Comparison of ENCODE assay signal across 12 cellular contexts in genomic region chr1:65948609-65949229, GRCh38.
A peak's percentile ranks its signal among the peaks of the same experiment; 100 is the strongest.
DNase-seq lines count a peak whose midpoint lies in the region; ATAC-seq lines count a peak whose summit lies in the region.
"Had no signal": no experiment of that assay in that cellular context is flagged by ENCODE, and none has a peak within 500 bp of the region (broad histone marks: within the 10 kb centered on the region; RNA-seq: fewer than 3 reads in every experiment).

No MANE protein-coding gene starts in this region.

- no peak overlapping the region for H3K4me2 ChIP-seq in GM23248 (ENCODE audit: unreplicated experiment)

- H3K27me3 ChIP-seq in GM23248 (replicated peaks; ENCODE audit: insufficient read depth) (no peaks in the 10 kb centered on the region), right cardiac atrium (ENCODE audit: control insufficient read depth, insufficient read depth) (no peaks in the 10 kb centered on the region)

- ATAC-seq in right cardiac atrium, result peak; percentile 85 to 87
- ATAC-seq in HG02938 (IDR thresholded peaks at IDR 0.05; ENCODE audit: unreplicated experiment), result no peak
- no peak for ATAC-seq in HG03439 (IDR thresholded peaks at IDR 0.05; ENCODE audit: unreplicated experiment)

- peaks cover 4% of the 10 kb centered on the region; the same call in 1 of the 2 replicates for H3F3A ChIP-seq in GM23248 (ENCODE audit: insufficient read depth)

- H3K9me3 ChIP-seq in GM23248 (ENCODE audit: low read depth) (no peaks in the 10 kb centered on the region), right cardiac atrium (ENCODE audit: control insufficient read depth, low read length) (no peaks in the 10 kb centered on the region)
- H3K9me3 ChIP-seq: Caco-2 had no signal

- H3K36me3 ChIP-seq in GM23248 (ENCODE audit: low read depth), result no peaks in the 10 kb centered on the region

- 58 to 59% methylated on average over 7 of the region's 7 CpGs for WGBS in GM23248 (ENCODE audit: low coverage in 1 of 2, low lambda C conversion rate in 2 of 2, missing lambda C conversion rate in 2 of 2), 2 experiments
- WGBS in right cardiac atrium, result 76% methylated on average over 7 of the region's 7 CpGs

- H3K4me1 ChIP-seq in GM23248 (ENCODE audit: insufficient read depth) (peaks cover 26% of the 10 kb centered on the region), right cardiac atrium (ENCODE audit: control insufficient read depth, insufficient read depth, low read length) (no peaks in the 10 kb centered on the region)
- H3K4me1 ChIP-seq: Caco-2 had no signal

- H3K9me2 ChIP-seq in GM23248 (ENCODE audit: insufficient read depth), result no peaks in the 10 kb centered on the region

- H4K20me1 ChIP-seq in GM23248 (ENCODE audit: insufficient read depth), result no peaks in the 10 kb centered on the region

- in situ Hi-C loops in GM23248 (cut with MboI) (loop anchor here (10.0 to 25.0 kb wide), 2 partner anchors 234 to 711 kb away; no protein-coding TSS in a partner anchor), SK-MEL-5 (cut with HindIII; ENCODE audit: low pct_unique_long_range_greater_than_20kb, low sequenced_read_pairs) (no loop called here)

- H3K4me3 ChIP-seq in GM23248 (no peak overlapping the region), right cardiac atrium (ENCODE audit: low read length) (no peak overlapping the region)

- DNase-seq in A172 (ENCODE audit: low spot score) (peak; percentile 3), GM23248 (peak; percentile 79), SK-MEL-5 (ENCODE audit: low read depth, low spot score) (peak; percentile 79), right cardiac atrium (peak in 1 of 3 donors; percentile 16), ureter (ENCODE audit: low spot score) (no peak)
- no peak for DNase-seq in stimulated activated CD4-positive, alpha-beta T cell treated with anti-CD3 and anti-CD28 coated beads, Interleukin-15, amount 100 ng/mL, for 24 hours
- DNase-seq: activated gamma-delta T cell; Caco-2; NCI-H69; stimulated activated CD4-positive, alpha-beta T cell treated with anti-CD3 and anti-CD28 coated beads, Interleukin-2, amount 100 ng/mL, for 48 hours had no signal

- H3K79me2 ChIP-seq in GM23248 (ENCODE audit: insufficient read depth), result no peaks in the 10 kb centered on the region

- H3K9ac ChIP-seq in GM23248, result no peak overlapping the region

- intact Hi-C loops in right cardiac atrium (cut with DNase I), result no loop called here

- H3K27ac ChIP-seq in GM23248, result no peak overlapping the region
- H3K27ac ChIP-seq in right cardiac atrium (ENCODE audit: low read length), result peak overlapping the region; percentile 42

- no peak overlapping the region for H2AFZ ChIP-seq in GM23248

Comparison
In these comparisons a context has a peak if more than half of its experiments do, and no peak if none do; other contexts are left out.
1. DNase-seq: peak in A172 (single experiment), GM23248 (single experiment) and SK-MEL-5 (single experiment); none in stimulated activated CD4-positive, alpha-beta T cell treated with anti-CD3 and anti-CD28 coated beads, Interleukin-15, amount 100 ng/mL, for 24 hours (single experiment) and ureter (single experiment).
2. ATAC-seq: peak in right cardiac atrium (2 of 2); none in HG02938 (single experiment) and HG03439 (single experiment).